20 cellular contexts compared by ENCODE assay signal in genomic region chr1:22254756-22255155, GRCh38.
A peak's percentile ranks its signal among the peaks of the same experiment; 100 is the strongest.
DNase-seq lines count a peak whose midpoint lies in the region; ATAC-seq, FAIRE-seq and TF ChIP-seq lines count a peak whose summit lies in the region.
"Had no signal": no experiment of that assay in that cellular context is flagged by ENCODE, and none has a peak within 500 bp of the region (broad histone marks: within the 10 kb centered on the region; RNA-seq: fewer than 3 reads in every experiment).

No MANE protein-coding gene starts in this region.

- TF ChIP-seq CTCF in astrocyte (IDR thresholded peaks at IDR 0.05; ENCODE audit: insufficient read depth, low read depth, low read length) (no peak), upper lobe of left lung (IDR thresholded peaks at IDR 0.05) (no peak), glutamatergic neuron (IDR thresholded peaks at IDR 0.05; ENCODE audit: partially characterized antibody, unreplicated experiment) (no peak)

- H3K9me3 ChIP-seq in astrocyte (ENCODE audit: insufficient read depth, low read depth, low read length) (no peaks in the 10 kb centered on the region), upper lobe of left lung (no peaks in the 10 kb centered on the region)
- H3K9me3 ChIP-seq: HAP-1 had no signal

- H3K36me3 ChIP-seq in H7 (replicated peaks; ENCODE audit: control insufficient read depth, insufficient read depth, low read length), result no peaks in the 10 kb centered on the region
- no peaks in the 10 kb centered on the region for H3K36me3 ChIP-seq in astrocyte (ENCODE audit: insufficient read depth, low read length)
- no peaks in the 10 kb centered on the region for H3K36me3 ChIP-seq in mesendoderm (ENCODE audit: control insufficient read depth, insufficient read depth, low read length)
- H3K36me3 ChIP-seq in upper lobe of left lung, result no peaks in the 10 kb centered on the region
- H3K36me3 ChIP-seq: HAP-1 had no signal

- no peak overlapping the region for H2BK5ac ChIP-seq in mesendoderm (ENCODE audit: low read length)

- no peak overlapping the region for H3K23ac ChIP-seq in mesendoderm (ENCODE audit: low read length)

- WGBS in mesendoderm (ENCODE audit: extremely low coverage, insufficient coverage, low lambda C conversion rate), result no CpG with 5 or more reads among the region's 7 CpGs
- WGBS in upper lobe of left lung, 2 donors, result 66 to 74% methylated on average over 7 of the region's 7 CpGs

- H3K4me3 ChIP-seq in H7 (ENCODE audit: insufficient read depth, low read depth, low read length) (no peak overlapping the region), astrocyte (ENCODE audit: insufficient read depth, low read depth, low read length) (no peak overlapping the region), mesendoderm (ENCODE audit: low read length) (no peak overlapping the region), upper lobe of left lung (no peak overlapping the region)
- H3K4me3 ChIP-seq: HAP-1, SK-N-MC had no signal

- H4K8ac ChIP-seq in mesendoderm (ENCODE audit: low read depth, low read length), result no peak overlapping the region

- no peak overlapping the region for H3K9ac ChIP-seq in astrocyte (ENCODE audit: low read length)
- H3K9ac ChIP-seq in mesendoderm (ENCODE audit: low read length), result no peak overlapping the region

- H3K18ac ChIP-seq in mesendoderm (ENCODE audit: low read length), result no peak overlapping the region

- no peak overlapping the region for H3K4me2 ChIP-seq in astrocyte (ENCODE audit: low read length)
- no peak overlapping the region for H3K4me2 ChIP-seq in mesendoderm (ENCODE audit: low read length)

- peaks cover 5% of the 10 kb centered on the region for H3K27me3 Mint-ChIP-seq in astrocyte (ENCODE audit: low read depth, unreplicated experiment)
- peaks cover under 1% of the 10 kb centered on the region for H3K27me3 Mint-ChIP-seq in glutamatergic neuron (ENCODE audit: unreplicated experiment)

- ATAC-seq in upper lobe of left lung (ENCODE audit: low FRiP score in 2 of 2), result peak in 1 of 2 donors; percentile 28

- no peak for FAIRE-seq in astrocyte (lab: Jason Lieb, UNC)

- no peak overlapping the region for H3K27ac ChIP-seq in astrocyte (ENCODE audit: low read depth, low read length)
- no peak overlapping the region for H3K27ac ChIP-seq in mesendoderm (ENCODE audit: low read depth, low read length)
- H3K27ac ChIP-seq in upper lobe of left lung, result peak overlapping the region in 3 of 4 donors; percentile 48 to 84 (median 74)
- H3K27ac ChIP-seq: SK-N-MC had no signal

- no peak overlapping the region for H4K5ac ChIP-seq in mesendoderm (ENCODE audit: low read length)

- no peak overlapping the region for H3K4ac ChIP-seq in mesendoderm (ENCODE audit: low read depth, low read length)

- H4K20me1 ChIP-seq in astrocyte (ENCODE audit: insufficient read depth, low read length), result no peaks in the 10 kb centered on the region

- H3K9me3 Mint-ChIP-seq in astrocyte (ENCODE audit: unreplicated experiment), result no peaks in the 10 kb centered on the region
- no peaks in the 10 kb centered on the region for H3K9me3 Mint-ChIP-seq in glutamatergic neuron (ENCODE audit: unreplicated experiment)
- H3K9me3 Mint-ChIP-seq: CD4-positive, CD25-positive, alpha-beta regulatory T cell had no signal

- no peak overlapping the region for H2AFZ ChIP-seq in astrocyte (ENCODE audit: low read depth, low read length)

- H3K79me2 ChIP-seq in astrocyte (ENCODE audit: insufficient read depth, low read length) (no peaks in the 10 kb centered on the region), mesendoderm (ENCODE audit: control insufficient read depth, insufficient read depth, low read length) (no peaks in the 10 kb centered on the region)

- TF ChIP-seq EP300 in upper lobe of left lung (IDR thresholded peaks at IDR 0.05), result no peak

- H3K27ac Mint-ChIP-seq in astrocyte (ENCODE audit: unreplicated experiment), result peak overlapping the region; percentile 84
- H3K27ac Mint-ChIP-seq in glutamatergic neuron (ENCODE audit: unreplicated experiment), result no peak overlapping the region
- H3K27ac Mint-ChIP-seq: CD4-positive, CD25-positive, alpha-beta regulatory T cell had no signal

- H3K36me3 Mint-ChIP-seq in astrocyte (ENCODE audit: low read depth, unreplicated experiment) (no peaks in the 10 kb centered on the region), glutamatergic neuron (ENCODE audit: unreplicated experiment) (no peaks in the 10 kb centered on the region)
- H3K36me3 Mint-ChIP-seq: CD4-positive, CD25-positive, alpha-beta regulatory T cell had no signal

- peaks cover 55% of the 10 kb centered on the region for H3K4me1 Mint-ChIP-seq in astrocyte (ENCODE audit: low read depth, unreplicated experiment)
- H3K4me1 Mint-ChIP-seq in glutamatergic neuron (ENCODE audit: low read depth, unreplicated experiment), result peaks cover 12% of the 10 kb centered on the region
- H3K4me1 Mint-ChIP-seq: CD4-positive, CD25-positive, alpha-beta regulatory T cell had no signal

- H3K4me3 Mint-ChIP-seq in astrocyte (ENCODE audit: unreplicated experiment), result no peak overlapping the region
- no peak overlapping the region for H3K4me3 Mint-ChIP-seq in glutamatergic neuron (ENCODE audit: unreplicated experiment)
- H3K4me3 Mint-ChIP-seq: CD4-positive, CD25-positive, alpha-beta regulatory T cell had no signal

- H3K79me1 ChIP-seq in mesendoderm (ENCODE audit: low read length), result no peaks in the 10 kb centered on the region

- no peak overlapping the region for H2BK120ac ChIP-seq in mesendoderm (ENCODE audit: low read depth, low read length)

- DNase-seq in H7 (peak; percentile 61), astrocyte (ENCODE audit: low read depth) (no peak), mesendoderm (no peak), upper lobe of left lung (peak in 1 of 2 donors; percentile 59), pons (ENCODE audit: low spot score) (no peak), glutamatergic neuron (no peak)
- no peak for DNase-seq in activated CD4-positive, alpha-beta T cell treated with anti-CD3 and anti-CD28 coated beads for 48 hours
- DNase-seq: CD4-positive, CD25-positive, alpha-beta regulatory T cell; DMS79 treated with DMSO at 0.1 percent for 48 hours; KBM-7; MM.1S; NCI-H1048; NCI-H1436 treated with DMSO at 0.1 percent for 48 hours; NCI-H1930; NCI-H226; NCI-H526; OCI-M1; Right ventricle myocardium superior had no signal

- TF ChIP-seq POLR2A in upper lobe of left lung (IDR thresholded peaks at IDR 0.05), result peak in 1 of 4 donors; percentile 7

- H3K27me3 ChIP-seq in H7 (ENCODE audit: control insufficient read depth, insufficient read depth, low read length), result peaks cover 3% of the 10 kb centered on the region
- peaks cover 19% of the 10 kb centered on the region for H3K27me3 ChIP-seq in astrocyte (ENCODE audit: insufficient read depth, low read length)
- H3K27me3 ChIP-seq in mesendoderm (ENCODE audit: insufficient read depth, low read length, poor library complexity), result no peaks in the 10 kb centered on the region
- H3K27me3 ChIP-seq in upper lobe of left lung, result no peaks in the 10 kb centered on the region

- H2BK15ac ChIP-seq in mesendoderm (replicated peaks; ENCODE audit: low read depth), result no peak overlapping the region

- H2AK5ac ChIP-seq in mesendoderm (ENCODE audit: low read length), result no peak overlapping the region

- peak overlapping the region; percentile 31 for H3K56ac ChIP-seq in mesendoderm (ENCODE audit: low read length)

- peaks cover 3% of the 10 kb centered on the region for H3K4me1 ChIP-seq in astrocyte (ENCODE audit: insufficient read depth, low read length)
- peaks cover 2% of the 10 kb centered on the region for H3K4me1 ChIP-seq in mesendoderm (ENCODE audit: control insufficient read depth, low read depth, low read length)
- H3K4me1 ChIP-seq in upper lobe of left lung, result peaks cover 28 to 71% (median 62%) of the 10 kb centered on the region in 4 donors
- H3K4me1 ChIP-seq: HAP-1 had no signal

Comparison
In these comparisons a context has a peak if more than half of its experiments do, and no peak if none do; other contexts are left out.
1. H3K27ac ChIP-seq: peak in upper lobe of left lung (3 of 4); none in astrocyte (single experiment) and mesendoderm (single experiment).